Comparison of ENCODE assay signal across 8 cellular contexts in genomic region chr1:54764922-54765561, GRCh38. TPM values are rescaled to one million over a fixed set of nuclear protein-coding genes. Genes with fewer than 3 reads are reported as not detected.
A peak's percentile ranks its signal among the peaks of the same experiment; 100 is the strongest.
DNase-seq lines count a peak whose midpoint lies in the region; ATAC-seq, FAIRE-seq and TF ChIP-seq lines count a peak whose summit lies in the region.

No MANE protein-coding gene starts in this region.

- peak overlapping the region; percentile 15 for H3K27ac ChIP-seq in HepG2 (ENCODE audit: extremely low read length, insufficient read depth, low read length)
- H3K27ac ChIP-seq in upper lobe of left lung, result peak overlapping the region in 3 of 4 donors; percentile 13 to 66 (median 54)

- H3K9me3 ChIP-seq in HepG2 (ENCODE audit: low read length) (no peaks in the 10 kb centered on the region), upper lobe of left lung (no peaks in the 10 kb centered on the region)

- H3K9me3 Mint-ChIP-seq in activated naive CD8-positive, alpha-beta T cell treated with anti-CD3 and anti-CD28 coated beads, Interleukin-2, amount 10 ng/mL, durations not matched to agents 7 days and 5 days, result no peaks in the 10 kb centered on the region

- peaks cover 12% of the 10 kb centered on the region for H3K4me1 Mint-ChIP-seq in activated naive CD8-positive, alpha-beta T cell treated with anti-CD3 and anti-CD28 coated beads, Interleukin-2, amount 10 ng/mL, durations not matched to agents 7 days and 5 days

- peak overlapping the region; percentile 31 for H3K9ac ChIP-seq in HepG2 (ENCODE audit: insufficient read depth, low read depth, low read length)

- H3K27me3 Mint-ChIP-seq in activated naive CD8-positive, alpha-beta T cell treated with anti-CD3 and anti-CD28 coated beads, Interleukin-2, amount 10 ng/mL, durations not matched to agents 7 days and 5 days, result peaks cover 2% of the 10 kb centered on the region

- CTCF ChIA-PET in HepG2 (lab: Yijun Ruan, JAX; ENCODE audit: low intra/inter-chr PET ratio, low total read pairs), result no interaction called here

- no peak for FAIRE-seq in HepG2 (lab: Jason Lieb, UNC)

- ATAC-seq in GM19395 (IDR thresholded peaks at IDR 0.05; ENCODE audit: unreplicated experiment), result peak; percentile 40
- ATAC-seq in HG03066 (IDR thresholded peaks at IDR 0.05; ENCODE audit: low read depth, unreplicated experiment), result peak; percentile 15
- peak; percentile 25 for ATAC-seq in activated naive CD8-positive, alpha-beta T cell treated with anti-CD3 and anti-CD28 coated beads, Interleukin-2, amount 10 ng/mL, durations not matched to agents 7 days and 5 days (ENCODE audit: low read depth)
- peak; percentile 5; the same call in 2 of the 3 replicates for ATAC-seq in HepG2
- peak in 1 of 2 donors; percentile 19 for ATAC-seq in upper lobe of left lung (ENCODE audit: low FRiP score in 2 of 2)

- H3K36me3 Mint-ChIP-seq in activated naive CD8-positive, alpha-beta T cell treated with anti-CD3 and anti-CD28 coated beads, Interleukin-2, amount 10 ng/mL, durations not matched to agents 7 days and 5 days, result no peaks in the 10 kb centered on the region

- TF ChIP-seq CTCF in HepG2 (CRISPR knock-in tag; IDR thresholded peaks at IDR 0.05) (no peak), upper lobe of left lung (IDR thresholded peaks at IDR 0.05) (no peak), lower leg skin (IDR thresholded peaks at IDR 0.05) (no peak)

- peak overlapping the region; percentile 28 for H3K27ac Mint-ChIP-seq in activated naive CD8-positive, alpha-beta T cell treated with anti-CD3 and anti-CD28 coated beads, Interleukin-2, amount 10 ng/mL, durations not matched to agents 7 days and 5 days

- TF ChIP-seq POLR2A in HepG2 (IDR thresholded peaks at IDR 0.05; ENCODE audit: insufficient read depth in 1 of 2, low read depth in 2 of 2, low read length in 2 of 2), result no peak
- TF ChIP-seq POLR2A in upper lobe of left lung (IDR thresholded peaks at IDR 0.05), result no peak
- no peak for TF ChIP-seq POLR2A in lower leg skin (IDR thresholded peaks at IDR 0.05)

- H3K4me1 ChIP-seq in HepG2 (ENCODE audit: insufficient read depth, low read length) (peaks cover 24% of the 10 kb centered on the region), upper lobe of left lung (peaks cover 0 to 14% (median 13%) of the 10 kb centered on the region in 4 donors)

- H2AFZ ChIP-seq in HepG2 (ENCODE audit: low read length), result peak overlapping the region; percentile 43

- H3K4me2 ChIP-seq in HepG2 (ENCODE audit: low read depth, low read length), result peak overlapping the region; percentile 79

- in situ Hi-C loops in HepG2 (cut with HindIII; ENCODE audit: extremely low pct_ligation_motif_present, low pct_unique_long_range_greater_than_20kb), result no loop called here

- H3K27me3 ChIP-seq in HepG2 (ENCODE audit: control insufficient read depth in 1 of 2, insufficient read depth in 2 of 2, low read length in 2 of 2) (no peaks in the 10 kb centered on the region), upper lobe of left lung (no peaks in the 10 kb centered on the region)

- no peaks in the 10 kb centered on the region for H4K20me1 ChIP-seq in HepG2 (ENCODE audit: insufficient read depth, low read length)

- POLR2A ChIA-PET in activated naive CD8-positive, alpha-beta T cell treated with anti-CD3 and anti-CD28 coated beads, Interleukin-2, amount 10 ng/mL, durations not matched to agents 7 days and 5 days (lab: Charles Lee), result interaction anchor here (1.4 kb wide), 1 partner anchor 36 kb away, joined by 4 read pairs; the partner anchor contains the start of gene TTC22
- POLR2A ChIA-PET in HepG2 (lab: Yijun Ruan, JAX), result no interaction called here

- WGBS in HepG2 (ENCODE audit: low lambda C conversion rate), result 19% methylated on average over 13 of the region's 13 CpGs
- 63% methylated on average over 13 of the region's 13 CpGs for WGBS in upper lobe of left lung, 2 donors
- 65 to 67% methylated on average over 13 of the region's 13 CpGs for WGBS in lower leg skin, 2 donors

- H3K4me3 Mint-ChIP-seq in activated naive CD8-positive, alpha-beta T cell treated with anti-CD3 and anti-CD28 coated beads, Interleukin-2, amount 10 ng/mL, durations not matched to agents 7 days and 5 days, result peak overlapping the region; percentile 96

- peak overlapping the region; percentile 37 to 60 (median 51) for H3K4me3 ChIP-seq in HepG2 (replicated peaks in 1 of 3; ENCODE audit: insufficient read depth in 1 of 3, low read depth in 2 of 3, low read length in 3 of 3)
- peak overlapping the region; percentile 1 to 92 (median 76) for H3K4me3 ChIP-seq in upper lobe of left lung
- H3K4me3 ChIP-seq in lower leg skin (ENCODE audit: low read depth, poor library complexity, severe bottlenecking), result no peak overlapping the region

- TF ChIP-seq RAD21 in HepG2 (CRISPR knock-in tag; IDR thresholded peaks at IDR 0.05), result no peak

- no peak for DNase-seq in activated naive CD8-positive, alpha-beta T cell treated with anti-CD3 and anti-CD28 coated beads, Interleukin-2, amount 10 ng/mL, durations not matched to agents 7 days and 5 days
- DNase-seq in HepG2 (ENCODE audit: low spot score) (no peak), upper lobe of left lung (no peak), GF-D8 (lab: John Stamatoyannopoulos, UW) (no peak), lower leg skin (ENCODE audit: low spot score in 2 of 2) (no peak), NCI-H345 (lab: John Stamatoyannopoulos, UW) (no peak)

- TF ChIP-seq EP300 in HepG2 (IDR thresholded peaks at IDR 0.05; ENCODE audit: low read depth in 2 of 2, low read length in 2 of 2) (no peak), HepG2 (CRISPR knock-in tag; IDR thresholded peaks at IDR 0.05; ENCODE audit: borderline replicate concordance) (no peak), upper lobe of left lung (IDR thresholded peaks at IDR 0.05) (no peak)

- H3K36me3 ChIP-seq in HepG2 (replicated peaks in 1 of 2; ENCODE audit: control insufficient read depth in 1 of 2, insufficient read depth in 2 of 2, low read length in 2 of 2), result no peaks in the 10 kb centered on the region
- no peaks in the 10 kb centered on the region for H3K36me3 ChIP-seq in upper lobe of left lung

- no TSS peak for BruUV-seq in HepG2 (replicated peaks; lab: Mats Ljungman, UMichigan)

- intact Hi-C loops in HepG2 (cut with micrococcal nuclease; ENCODE audit: unreplicated experiment) (loop anchor here (2.0 kb wide), 1 partner anchor 30 kb away; no protein-coding TSS in a partner anchor), lower leg skin (cut with DNase I; ENCODE audit: low total_unique reads) (no loop called here)

- peaks cover 14% of the 10 kb centered on the region for H3K79me2 ChIP-seq in HepG2 (ENCODE audit: insufficient read depth, low read length)

RNA-seq across cellular contexts. Expression of gene PARS2, which starts 0.7 kb away (rescaled TPM):
- total RNA-seq in activated naive CD8-positive, alpha-beta T cell treated with anti-CD3 and anti-CD28 coated beads, Interleukin-2, amount 10 ng/mL, durations not matched to agents 7 days and 5 days, result 1 to 10 TPM; 3.9 to 4.3 TPM
- total RNA-seq in HepG2 (2016; rRNA removed; fragmentation: Illumina TruSeq; extraction: Trizol) (4.6 and 5.5 TPM in 2 replicates), upper lobe of left lung (1 to 10 TPM; 1.0 to 4.8 (median 3.9) TPM), lower leg skin (1 to 10 TPM; 4.0 to 7.7 (median 5.1) TPM)
- total RNA-seq in HepG2 (2016; cell fraction: cytosol; rRNA removed; fragmentation: Illumina TruSeq; extraction: Trizol; ENCODE audit: low read depth), result 0.88 and 1.0 TPM in 2 replicates
- total RNA-seq in HepG2 (2016; cell fraction: insoluble cytoplasmic fraction; rRNA removed; fragmentation: Illumina TruSeq; extraction: Trizol), result 5.2 and 6.0 TPM in 2 replicates
- total RNA-seq in HepG2 (2016; cell fraction: membrane; rRNA removed; fragmentation: Illumina TruSeq; extraction: Trizol), result 2.7 and 3.2 TPM in 2 replicates
- total RNA-seq in HepG2 (2016; cell fraction: nucleus; rRNA removed; fragmentation: Illumina TruSeq; extraction: Trizol), result 2.5 and 3.0 TPM in 2 replicates
- 2.4 and 3.2 TPM in 2 replicates for polyA plus RNA-seq in HepG2 (2011; rRNA removed)
- polyA plus RNA-seq in HepG2 (2011; cell fraction: cytosol; rRNA removed), result 2.9 and 3.2 TPM in 2 replicates
- polyA plus RNA-seq in HepG2 (2011; cell fraction: nucleus; rRNA removed), result 1.8 and 2.3 TPM in 2 replicates
- polyA plus RNA-seq in HepG2 (2012), result 4.0 and 4.3 TPM in 2 replicates
- 0.36 and 0.53 TPM in 2 replicates for polyA plus RNA-seq in HepG2 (2016; cell fraction: cytosol; fragmentation: Illumina TruSeq; extraction: Trizol; ENCODE audit: low read depth)
- polyA plus RNA-seq in HepG2 (2016; cell fraction: insoluble cytoplasmic fraction; fragmentation: Illumina TruSeq; extraction: Trizol; ENCODE audit: low read depth), result 4.1 and 5.5 TPM in 2 replicates
- polyA plus RNA-seq in HepG2 (2016; cell fraction: membrane; fragmentation: Illumina TruSeq; extraction: Trizol; ENCODE audit: low read depth), result 1.5 TPM in 2 replicates
- polyA plus RNA-seq in HepG2 (2016; cell fraction: nucleus; fragmentation: Illumina TruSeq; extraction: Trizol; ENCODE audit: insufficient read depth, low read depth), result 2.1 and 2.7 TPM in 2 replicates
- 10.2 and 10.5 TPM in 2 replicates for polyA minus RNA-seq in HepG2 (2011; rRNA and poly(A)+ RNA removed; ENCODE audit: low replicate concordance)
- polyA minus RNA-seq in HepG2 (2011; cell fraction: cytosol; rRNA and poly(A)+ RNA removed), result 3.4 and 3.9 TPM in 2 replicates
- polyA minus RNA-seq in HepG2 (2011; cell fraction: nucleus; rRNA and poly(A)+ RNA removed), result 5.3 and 7.2 TPM in 2 replicates

RNA-seq across cellular contexts. Expression of gene TTC22, which starts 36.1 kb away (rescaled TPM):
- 10 to 100 TPM in 1 of 2 experiments, 1 to 10 TPM in 1; 9.0 to 10.1 TPM for total RNA-seq in activated naive CD8-positive, alpha-beta T cell treated with anti-CD3 and anti-CD28 coated beads, Interleukin-2, amount 10 ng/mL, durations not matched to agents 7 days and 5 days
- not detected in 2 replicates for total RNA-seq in HepG2 (2016; rRNA removed; fragmentation: Illumina TruSeq; extraction: Trizol)
- not detected in 2 replicates for total RNA-seq in HepG2 (2016; cell fraction: cytosol; rRNA removed; fragmentation: Illumina TruSeq; extraction: Trizol; ENCODE audit: low read depth)
- not detected in 2 replicates for total RNA-seq in HepG2 (2016; cell fraction: insoluble cytoplasmic fraction; rRNA removed; fragmentation: Illumina TruSeq; extraction: Trizol)
- total RNA-seq in HepG2 (2016; cell fraction: membrane; rRNA removed; fragmentation: Illumina TruSeq; extraction: Trizol), result not detected in 2 replicates
- not detected in 2 replicates for total RNA-seq in HepG2 (2016; cell fraction: nucleus; rRNA removed; fragmentation: Illumina TruSeq; extraction: Trizol)
- not detected in 2 replicates for polyA plus RNA-seq in HepG2 (2011; rRNA removed)
- not detected in 2 replicates for polyA plus RNA-seq in HepG2 (2011; cell fraction: cytosol; rRNA removed)
- not detected in 2 replicates for polyA plus RNA-seq in HepG2 (2011; cell fraction: nucleus; rRNA removed)
- not detected in 2 replicates for polyA plus RNA-seq in HepG2 (2012)
- not detected in 2 replicates for polyA plus RNA-seq in HepG2 (2016; cell fraction: cytosol; fragmentation: Illumina TruSeq; extraction: Trizol; ENCODE audit: low read depth)
- polyA plus RNA-seq in HepG2 (2016; cell fraction: insoluble cytoplasmic fraction; fragmentation: Illumina TruSeq; extraction: Trizol; ENCODE audit: low read depth), result not detected in 2 replicates
- polyA plus RNA-seq in HepG2 (2016; cell fraction: membrane; fragmentation: Illumina TruSeq; extraction: Trizol; ENCODE audit: low read depth), result not detected in 2 replicates
- polyA plus RNA-seq in HepG2 (2016; cell fraction: nucleus; fragmentation: Illumina TruSeq; extraction: Trizol; ENCODE audit: insufficient read depth, low read depth), result not detected in 2 replicates
- polyA minus RNA-seq in HepG2 (2011; rRNA and poly(A)+ RNA removed; ENCODE audit: low replicate concordance), result 0.05 TPM in 1 of 2 replicates, not detected in the other
- 1.1 TPM in 1 of 2 replicates, not detected in the other for polyA minus RNA-seq in HepG2 (2011; cell fraction: cytosol; rRNA and poly(A)+ RNA removed)
- not detected in 2 replicates for polyA minus RNA-seq in HepG2 (2011; cell fraction: nucleus; rRNA and poly(A)+ RNA removed)
- total RNA-seq in upper lobe of left lung, result 10 to 100 TPM in 4 of 6 donors, 1 to 10 TPM in 2; 6.9 to 15.7 (median 12.1) TPM
- 10 to 100 TPM; 49.1 to 76.6 (median 65.7) TPM for total RNA-seq in lower leg skin

RNA-seq across cellular contexts. Expression of gene TTC4, which starts 49.4 kb away (rescaled TPM):
- 10 to 100 TPM; 19.6 to 20.2 TPM for total RNA-seq in activated naive CD8-positive, alpha-beta T cell treated with anti-CD3 and anti-CD28 coated beads, Interleukin-2, amount 10 ng/mL, durations not matched to agents 7 days and 5 days
- total RNA-seq in HepG2 (2016; rRNA removed; fragmentation: Illumina TruSeq; extraction: Trizol) (24.7 and 36.9 TPM in 2 replicates), upper lobe of left lung (10 to 100 TPM in 5 of 6 donors, 1 to 10 TPM in 1; 6.1 to 28.1 (median 17.0) TPM), lower leg skin (10 to 100 TPM; 15.7 to 21.2 (median 18.3) TPM)
- total RNA-seq in HepG2 (2016; cell fraction: cytosol; rRNA removed; fragmentation: Illumina TruSeq; extraction: Trizol; ENCODE audit: low read depth), result 3.6 and 5.7 TPM in 2 replicates
- total RNA-seq in HepG2 (2016; cell fraction: insoluble cytoplasmic fraction; rRNA removed; fragmentation: Illumina TruSeq; extraction: Trizol), result 24.3 and 36.7 TPM in 2 replicates
- total RNA-seq in HepG2 (2016; cell fraction: membrane; rRNA removed; fragmentation: Illumina TruSeq; extraction: Trizol), result 9.1 and 11.1 TPM in 2 replicates
- total RNA-seq in HepG2 (2016; cell fraction: nucleus; rRNA removed; fragmentation: Illumina TruSeq; extraction: Trizol), result 17.4 and 20.0 TPM in 2 replicates
- polyA plus RNA-seq in HepG2 (2011; rRNA removed), result 12.4 and 13.1 TPM in 2 replicates
- polyA plus RNA-seq in HepG2 (2011; cell fraction: cytosol; rRNA removed), result 11.2 and 13.2 TPM in 2 replicates
- 6.3 and 7.8 TPM in 2 replicates for polyA plus RNA-seq in HepG2 (2011; cell fraction: nucleus; rRNA removed)
- 12.6 and 17.5 TPM in 2 replicates for polyA plus RNA-seq in HepG2 (2012)
- 2.7 and 3.0 TPM in 2 replicates for polyA plus RNA-seq in HepG2 (2016; cell fraction: cytosol; fragmentation: Illumina TruSeq; extraction: Trizol; ENCODE audit: low read depth)
- polyA plus RNA-seq in HepG2 (2016; cell fraction: insoluble cytoplasmic fraction; fragmentation: Illumina TruSeq; extraction: Trizol; ENCODE audit: low read depth), result 34.9 and 38.2 TPM in 2 replicates
- 5.7 and 5.8 TPM in 2 replicates for polyA plus RNA-seq in HepG2 (2016; cell fraction: membrane; fragmentation: Illumina TruSeq; extraction: Trizol; ENCODE audit: low read depth)
- 19.1 and 22.5 TPM in 2 replicates for polyA plus RNA-seq in HepG2 (2016; cell fraction: nucleus; fragmentation: Illumina TruSeq; extraction: Trizol; ENCODE audit: insufficient read depth, low read depth)
- 19.1 and 32.6 TPM in 2 replicates for polyA minus RNA-seq in HepG2 (2011; rRNA and poly(A)+ RNA removed; ENCODE audit: low replicate concordance)
- polyA minus RNA-seq in HepG2 (2011; cell fraction: cytosol; rRNA and poly(A)+ RNA removed), result 6.5 and 7.4 TPM in 2 replicates
- polyA minus RNA-seq in HepG2 (2011; cell fraction: nucleus; rRNA and poly(A)+ RNA removed), result 17.8 and 20.0 TPM in 2 replicates

Comparison
In these comparisons a context has a peak if more than half of its experiments do, and no peak if none do; other contexts are left out.
1. RNA of gene TTC22, which starts 36.1 kb away (total RNA-seq): 49.1 to 76.6 TPM in lower leg skin, 6.9 to 15.7 TPM in upper lobe of left lung and 9.0 to 10.1 TPM in activated naive CD8-positive, alpha-beta T cell treated with anti-CD3 and anti-CD28 coated beads, Interleukin-2, amount 10 ng/mL, durations not matched to agents 7 days and 5 days; not detected in HepG2; every median in the first group is over 4 times any median in the second.